Comparison of ENCODE assay signal across 13 cellular contexts in the genomic region with DNA sequence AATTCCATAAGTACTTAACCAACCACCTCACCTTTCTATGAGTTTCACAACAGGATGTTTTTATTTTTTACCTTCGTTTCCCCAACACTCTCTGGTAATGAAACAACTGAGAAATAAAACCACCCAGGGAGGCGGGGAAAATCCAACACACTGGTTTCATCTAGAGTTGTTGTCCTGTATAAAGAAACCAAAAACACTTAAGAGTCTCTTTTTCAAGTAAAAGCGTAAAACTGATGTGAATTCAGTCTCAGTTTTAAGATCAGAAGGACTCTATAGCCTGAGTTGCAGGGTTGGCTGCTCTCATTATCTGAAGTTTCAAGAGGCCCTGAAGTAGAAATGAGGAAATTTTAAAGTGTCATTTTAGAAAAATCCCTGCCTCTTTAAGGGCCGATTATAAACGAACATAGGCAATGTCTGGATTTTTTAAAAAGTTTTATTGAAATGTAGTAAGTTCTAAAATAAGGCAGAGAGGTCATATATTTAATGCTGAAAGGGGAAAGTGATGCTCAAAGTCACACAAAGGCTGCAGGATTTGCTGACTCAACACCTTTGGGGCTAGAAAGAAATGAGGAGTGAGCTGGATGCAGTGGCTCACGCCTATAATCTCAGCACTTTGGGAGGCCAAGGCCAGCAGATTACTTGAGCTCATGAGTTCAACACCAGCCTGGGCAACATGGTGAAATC. TPM values are rescaled to one million over a fixed set of nuclear protein-coding genes. Genes with fewer than 3 reads are reported as not detected.
A peak's percentile ranks its signal among the peaks of the same experiment; 100 is the strongest.
DNase-seq lines count a peak whose midpoint lies in the region; ATAC-seq lines count a peak whose summit lies in the region.
"Had no signal": no experiment of that assay in that cellular context is flagged by ENCODE, and none has a peak within 500 bp of the region (broad histone marks: within the 10 kb centered on the region; RNA-seq: fewer than 3 reads in every experiment).

No MANE protein-coding gene starts in this region.

- DNase-seq in activated CD4-positive, CD25-positive, alpha-beta regulatory T cell treated with anti-CD3 and anti-CD28 coated beads, Interleukin-2, amount 50 U/mL, for 72 hours: no peak
- no peak for DNase-seq in activated CD8-positive, alpha-beta T cell treated with anti-CD3 and anti-CD28 coated beads, Interleukin-2, amount 10 ng/mL, durations not matched to agents 7 days and 5 days
- DNase-seq in stimulated activated CD4-positive, alpha-beta T cell treated with anti-CD3 and anti-CD28 coated beads, Interleukin-2, amount 100 ng/mL, for 24 hours: peak; percentile 16 to 59
- no peak for DNase-seq in HuH-7 (ENCODE audit: low spot score)
- DNase-seq in COLO829 (ENCODE audit: low spot score): no peak
- no peak for DNase-seq in ACHN
- DNase-seq: activated CD8-positive, alpha-beta memory T cell treated with anti-CD3 and anti-CD28 coated beads for 24 hours; GOT3 had no signal

- peaks cover 31% of the 10 kb centered on the region for H3K36me3 Mint-ChIP-seq in activated CD8-positive, alpha-beta T cell treated with anti-CD3 and anti-CD28 coated beads, Interleukin-2, amount 10 ng/mL, durations not matched to agents 7 days and 5 days (ENCODE audit: low read depth)

- no peaks in the 10 kb centered on the region for H3K9me3 Mint-ChIP-seq in activated CD8-positive, alpha-beta T cell treated with anti-CD3 and anti-CD28 coated beads, Interleukin-2, amount 10 ng/mL, durations not matched to agents 7 days and 5 days (ENCODE audit: insufficient read depth)

- peaks cover 9% of the 10 kb centered on the region for H3K4me1 Mint-ChIP-seq in activated CD8-positive, alpha-beta T cell treated with anti-CD3 and anti-CD28 coated beads, Interleukin-2, amount 10 ng/mL, durations not matched to agents 7 days and 5 days (ENCODE audit: low read depth)

- H3K4me3 Mint-ChIP-seq in activated CD8-positive, alpha-beta T cell treated with anti-CD3 and anti-CD28 coated beads, Interleukin-2, amount 10 ng/mL, durations not matched to agents 7 days and 5 days: no peak overlapping the region

- in situ Hi-C loops in ACHN (cut with HindIII; ENCODE audit: low pct_ligation_motif_present, low pct_unique_long_range_greater_than_20kb, low sequenced_read_pairs): no loop called here

- peak overlapping the region; percentile 26 for H3K27ac Mint-ChIP-seq in activated CD8-positive, alpha-beta T cell treated with anti-CD3 and anti-CD28 coated beads, Interleukin-2, amount 10 ng/mL, durations not matched to agents 7 days and 5 days

- peak; percentile 85 to 87 for ATAC-seq in activated CD4-positive, CD25-positive, alpha-beta regulatory T cell treated with anti-CD3 and anti-CD28 coated beads, Interleukin-2, amount 50 U/mL, for 24 hours
- ATAC-seq in GM21529 (IDR thresholded peaks at IDR 0.05; ENCODE audit: unreplicated experiment): peak; percentile 76
- no peak for ATAC-seq in activated CD8-positive, alpha-beta T cell treated with anti-CD3 and anti-CD28 coated beads, Interleukin-2, amount 10 ng/mL, durations not matched to agents 7 days and 5 days

- POLR2A ChIA-PET in activated CD8-positive, alpha-beta T cell treated with anti-CD3 and anti-CD28 coated beads, Interleukin-2, amount 10 ng/mL, durations not matched to agents 7 days and 5 days (lab: Charles Lee): interaction anchor here (0.5 kb wide), 1 partner anchor 46 kb away, joined by 3 read pairs; the partner anchor contains the start of gene SLC11A2

- CTCF ChIA-PET in activated CD8-positive, alpha-beta T cell treated with anti-CD3 and anti-CD28 coated beads, Interleukin-2, amount 10 ng/mL, durations not matched to agents 7 days and 5 days (lab: Charles Lee): interaction anchor here (0.7 to 2.2 kb wide), 3 partner anchors 8 to 48 kb away, joined by 3 to 6 read pairs (median 3); no protein-coding TSS in a partner anchor

- H3K27me3 Mint-ChIP-seq in activated CD8-positive, alpha-beta T cell treated with anti-CD3 and anti-CD28 coated beads, Interleukin-2, amount 10 ng/mL, durations not matched to agents 7 days and 5 days (ENCODE audit: low read depth): no peaks in the 10 kb centered on the region

RNA-seq across cellular contexts. Expression of gene HIGD1C, which starts 27.2 kb away (rescaled TPM):
- total RNA-seq in activated CD8-positive, alpha-beta T cell treated with anti-CD3 and anti-CD28 coated beads, Interleukin-2, amount 10 ng/mL, durations not matched to agents 7 days and 5 days: not detected
- total RNA-seq: glomerular endothelial cell, lung microvascular endothelial cell, pulmonary artery endothelial cell had no signal

RNA-seq across cellular contexts. Expression of gene SLC11A2, which starts 46.7 kb away (rescaled TPM):
- total RNA-seq in activated CD8-positive, alpha-beta T cell treated with anti-CD3 and anti-CD28 coated beads, Interleukin-2, amount 10 ng/mL, durations not matched to agents 7 days and 5 days: 10 to 100 TPM; 29.9 to 36.1 TPM

Comparison
In these comparisons a context has a peak if more than half of its experiments do, and no peak if none do; other contexts are left out.
1. DNase-seq: peak in stimulated activated CD4-positive, alpha-beta T cell treated with anti-CD3 and anti-CD28 coated beads, Interleukin-2, amount 100 ng/mL, for 24 hours (2 of 2); none in activated CD4-positive, CD25-positive, alpha-beta regulatory T cell treated with anti-CD3 and anti-CD28 coated beads, Interleukin-2, amount 50 U/mL, for 72 hours (single experiment), activated CD8-positive, alpha-beta T cell treated with anti-CD3 and anti-CD28 coated beads, Interleukin-2, amount 10 ng/mL, durations not matched to agents 7 days and 5 days (single experiment), HuH-7 (single experiment), COLO829 (single experiment) and ACHN (single experiment).